ENCODE assay signal across 7 cellular contexts in genomic region chr16:84609744-84610143, GRCh38. TPM values are rescaled to one million over a fixed set of nuclear protein-coding genes. Genes with fewer than 3 reads are reported as not detected.
A peak's percentile ranks its signal among the peaks of the same experiment; 100 is the strongest.
DNase-seq lines count a peak whose midpoint lies in the region; ATAC-seq and TF ChIP-seq lines count a peak whose summit lies in the region.
"Not testable (repeated sequence)": the region's sequence is repeated elsewhere in the genome, so short reads cannot be mapped to it uniquely, and the experiment has no call there.

No MANE protein-coding gene starts in this region.

- DNase-seq in CD4-positive, alpha-beta memory T cell; T-helper 17 cell; activated CD8-positive, alpha-beta memory T cell treated with anti-CD3 and anti-CD28 coated beads, Interleukin-2, amount 10 ng/mL, durations not matched to agents 7 days and 5 days; activated naive CD4-positive, alpha-beta T cell treated with anti-CD3 and anti-CD28 coated beads, Interleukin-2, amount 50 U/mL, for 72 hours (ENCODE audit: low spot score in 2 of 2); effector memory CD4-positive, alpha-beta T cell; spleen: not testable (repeated sequence)
- DNase-seq in KBM-7, result peak; percentile 28

- H3K4me3 ChIP-seq in CD4-positive, alpha-beta memory T cell (ENCODE audit: low read length in 2 of 2), result peak overlapping the region in 1 of 2 donors; percentile 12
- H3K4me3 ChIP-seq in effector memory CD4-positive, alpha-beta T cell (ENCODE audit: insufficient read depth, low read depth, low read length, poor library complexity, severe bottlenecking), result not testable (repeated sequence)
- peak overlapping the region in 1 of 8 donors; percentile 33 for H3K4me3 ChIP-seq in spleen

- not testable (repeated sequence) for H3K27me3 Mint-ChIP-seq in CD4-positive, alpha-beta memory T cell; T-helper 17 cell; activated CD8-positive, alpha-beta memory T cell treated with anti-CD3 and anti-CD28 coated beads, Interleukin-2, amount 10 ng/mL, durations not matched to agents 7 days and 5 days

- in situ Hi-C loops in KBM-7 (cut with MboI; ENCODE audit: low pct_unique_long_range_greater_than_20kb, low sequenced_read_pairs), result loop anchor here (10.0 kb wide), 1 partner anchor 95 kb away; no protein-coding TSS in a partner anchor

- WGBS in spleen, 5 donors, result 32 to 55% (median 36%) methylated on average over 4 of the region's 4 CpGs

- peaks cover 80 to 99% (median 94%) of the 10 kb centered on the region in 4 donors for H3K4me1 Mint-ChIP-seq in CD4-positive, alpha-beta memory T cell
- peaks cover 79% of the 10 kb centered on the region for H3K4me1 Mint-ChIP-seq in T-helper 17 cell
- H3K4me1 Mint-ChIP-seq in activated CD8-positive, alpha-beta memory T cell treated with anti-CD3 and anti-CD28 coated beads, Interleukin-2, amount 10 ng/mL, durations not matched to agents 7 days and 5 days, result peaks cover 99% of the 10 kb centered on the region

- intact Hi-C loops in CD4-positive, alpha-beta memory T cell (cut with micrococcal nuclease), result not testable (repeated sequence)
- intact Hi-C loops in spleen (cut with DNase I; ENCODE audit: low total_unique reads), result loop anchor here (10.0 kb wide), 1 partner anchor 55 kb away; no protein-coding TSS in a partner anchor

- CTCF ChIA-PET in CD4-positive, alpha-beta memory T cell (lab: Charles Lee; ENCODE audit: partially characterized antibody), result interaction anchor here (0.8 to 15.2 kb wide), 2 partner anchors 10 to 101 kb away, joined by 3 to 358 read pairs; partner anchors contain the start of gene MEAK7
- CTCF ChIA-PET in activated CD8-positive, alpha-beta memory T cell treated with anti-CD3 and anti-CD28 coated beads, Interleukin-2, amount 10 ng/mL, durations not matched to agents 7 days and 5 days (lab: Charles Lee), result interaction anchor here (0.9 to 9.7 kb wide), 2 partner anchors 10 to 94 kb away, joined by 3 to 88 read pairs; no protein-coding TSS in a partner anchor

- not testable (repeated sequence) for H3K36me3 ChIP-seq in CD4-positive, alpha-beta memory T cell (ENCODE audit: insufficient read depth, low read length)
- H3K36me3 ChIP-seq in effector memory CD4-positive, alpha-beta T cell (ENCODE audit: control insufficient read depth, insufficient read depth, low read length), result peaks cover 14% of the 10 kb centered on the region
- H3K36me3 ChIP-seq in spleen, result peaks cover 0 to 85% (median 9%) of the 10 kb centered on the region in 6 donors

- POLR2A ChIA-PET in CD4-positive, alpha-beta memory T cell (lab: Charles Lee; ENCODE audit: partially characterized antibody), result interaction anchor here (1.2 to 16.3 kb wide), 7 partner anchors 5 to 91 kb away, joined by 3 to 530 read pairs (median 166); partner anchors contain the start of gene COTL1

- peak overlapping the region; percentile 62 for H3K27ac ChIP-seq in CD4-positive, alpha-beta memory T cell (ENCODE audit: low read depth, low read length)
- H3K27ac ChIP-seq in effector memory CD4-positive, alpha-beta T cell (ENCODE audit: insufficient read depth, low read length, poor library complexity, severe bottlenecking), result peak overlapping the region; percentile 66
- H3K27ac ChIP-seq in spleen, result peak overlapping the region; percentile 77 to 95 (median 89)

- H3K27ac Mint-ChIP-seq in CD4-positive, alpha-beta memory T cell, result peak overlapping the region; percentile 84 to 99 (median 92)
- H3K27ac Mint-ChIP-seq in T-helper 17 cell, result peak overlapping the region; percentile 99
- H3K27ac Mint-ChIP-seq in activated CD8-positive, alpha-beta memory T cell treated with anti-CD3 and anti-CD28 coated beads, Interleukin-2, amount 10 ng/mL, durations not matched to agents 7 days and 5 days, result peak overlapping the region; percentile 91
- peak overlapping the region; percentile 32 to 72 for H3K27ac Mint-ChIP-seq in activated naive CD4-positive, alpha-beta T cell treated with anti-CD3 and anti-CD28 coated beads, Interleukin-2, amount 50 U/mL, for 72 hours

- peaks cover 100% of the 10 kb centered on the region for H3K4me1 ChIP-seq in CD4-positive, alpha-beta memory T cell (ENCODE audit: insufficient read depth, low read length)
- peaks cover 84% of the 10 kb centered on the region for H3K4me1 ChIP-seq in effector memory CD4-positive, alpha-beta T cell (ENCODE audit: control insufficient read depth, insufficient read depth, low read length, poor library complexity, severe bottlenecking)
- peaks cover 80 to 100% (median 98%) of the 10 kb centered on the region in 6 donors for H3K4me1 ChIP-seq in spleen

- ATAC-seq in T-helper 17 cell; activated CD8-positive, alpha-beta memory T cell treated with anti-CD3 and anti-CD28 coated beads, Interleukin-2, amount 10 ng/mL, durations not matched to agents 7 days and 5 days: not testable (repeated sequence)
- peak in 1 of 2 donors; percentile 28 for ATAC-seq in activated naive CD4-positive, alpha-beta T cell treated with anti-CD3 and anti-CD28 coated beads, Interleukin-2, amount 50 U/mL, for 72 hours

- peaks cover 36 to 58% of the 10 kb centered on the region in 2 donors for H3K36me3 Mint-ChIP-seq in CD4-positive, alpha-beta memory T cell
- not testable (repeated sequence) for H3K36me3 Mint-ChIP-seq in T-helper 17 cell (ENCODE audit: low read depth)
- H3K36me3 Mint-ChIP-seq in activated CD8-positive, alpha-beta memory T cell treated with anti-CD3 and anti-CD28 coated beads, Interleukin-2, amount 10 ng/mL, durations not matched to agents 7 days and 5 days, result peaks cover 93% of the 10 kb centered on the region
- H3K36me3 Mint-ChIP-seq in activated naive CD4-positive, alpha-beta T cell treated with anti-CD3 and anti-CD28 coated beads, Interleukin-2, amount 50 U/mL, for 72 hours, result peaks cover 53 to 89% of the 10 kb centered on the region in 2 donors

- TF ChIP-seq POLR2A in spleen (IDR thresholded peaks at IDR 0.05), result not testable (repeated sequence)

- H3K9me3 ChIP-seq in CD4-positive, alpha-beta memory T cell (ENCODE audit: control insufficient read depth in 1 of 2, low read length in 2 of 2); T-helper 17 cell (ENCODE audit: control insufficient read depth, low read length, poor library complexity, severe bottlenecking); effector memory CD4-positive, alpha-beta T cell (ENCODE audit: control insufficient read depth, low read length): not testable (repeated sequence)
- H3K9me3 ChIP-seq in spleen, result peaks cover 0 to 12% (median 3%) of the 10 kb centered on the region in 8 donors

- TF ChIP-seq CTCF in spleen (IDR thresholded peaks at IDR 0.05 in 8 of 11, conservative IDR thresholded peaks at IDR 0.05 in 3 of 11), result not testable (repeated sequence)

- H3K4me3 Mint-ChIP-seq in CD4-positive, alpha-beta memory T cell, result peak overlapping the region; percentile 64 to 86 (median 78)
- peak overlapping the region; percentile 79 for H3K4me3 Mint-ChIP-seq in T-helper 17 cell
- H3K4me3 Mint-ChIP-seq in activated CD8-positive, alpha-beta memory T cell treated with anti-CD3 and anti-CD28 coated beads, Interleukin-2, amount 10 ng/mL, durations not matched to agents 7 days and 5 days, result peak overlapping the region; percentile 96

- not testable (repeated sequence) for H3K9me3 Mint-ChIP-seq in CD4-positive, alpha-beta memory T cell; activated CD8-positive, alpha-beta memory T cell treated with anti-CD3 and anti-CD28 coated beads, Interleukin-2, amount 10 ng/mL, durations not matched to agents 7 days and 5 days (ENCODE audit: low read depth)
- peaks cover 0 to 15% of the 10 kb centered on the region in 2 donors for H3K9me3 Mint-ChIP-seq in activated naive CD4-positive, alpha-beta T cell treated with anti-CD3 and anti-CD28 coated beads, Interleukin-2, amount 50 U/mL, for 72 hours

- H3K27me3 ChIP-seq in CD4-positive, alpha-beta memory T cell (ENCODE audit: insufficient read depth, low read length); effector memory CD4-positive, alpha-beta T cell (replicated peaks; ENCODE audit: control insufficient read depth, insufficient read depth, low read length, poor library complexity, severe bottlenecking); spleen (replicated peaks in 1 of 7): not testable (repeated sequence)

RNA-seq across cellular contexts. Expression of gene COTL1, which starts 8.1 kb away (rescaled TPM):
- total RNA-seq in CD4-positive, alpha-beta memory T cell, result 100 to 1,000 TPM; 181 to 186 TPM
- polyA plus RNA-seq in CD4-positive, alpha-beta memory T cell, result 100 to 1,000 TPM; 589 to 683 TPM
- 100 to 1,000 TPM; 287 to 328 TPM for total RNA-seq in T-helper 17 cell
- 1,000 to 10,000 TPM; 1,052 to 1,190 TPM for total RNA-seq in activated CD8-positive, alpha-beta memory T cell treated with anti-CD3 and anti-CD28 coated beads, Interleukin-2, amount 10 ng/mL, durations not matched to agents 7 days and 5 days
- total RNA-seq in activated naive CD4-positive, alpha-beta T cell treated with anti-CD3 and anti-CD28 coated beads, Interleukin-2, amount 50 U/mL, for 72 hours, result 100 to 1,000 TPM; 277 to 583 TPM
- 100 to 1,000 TPM; 284 to 655 (median 457) TPM for total RNA-seq in spleen
- 100 to 1,000 TPM; 298 to 449 (median 303) TPM for polyA plus RNA-seq in spleen

RNA-seq across cellular contexts. Expression of gene KLHL36, which starts 38.6 kb away (rescaled TPM):
- 100 to 1,000 TPM; 131 to 149 TPM for total RNA-seq in CD4-positive, alpha-beta memory T cell
- polyA plus RNA-seq in CD4-positive, alpha-beta memory T cell, result 10 to 100 TPM; 28.2 to 43.0 TPM
- total RNA-seq in T-helper 17 cell (10 to 100 TPM; 68.1 to 78.2 TPM), spleen (10 to 100 TPM; 63.8 to 93.6 (median 73.6) TPM)
- 10 to 100 TPM; 38.5 to 44.9 TPM for total RNA-seq in activated CD8-positive, alpha-beta memory T cell treated with anti-CD3 and anti-CD28 coated beads, Interleukin-2, amount 10 ng/mL, durations not matched to agents 7 days and 5 days
- 10 to 100 TPM; 50.5 to 60.5 TPM for total RNA-seq in activated naive CD4-positive, alpha-beta T cell treated with anti-CD3 and anti-CD28 coated beads, Interleukin-2, amount 50 U/mL, for 72 hours
- polyA plus RNA-seq in spleen, result 10 to 100 TPM; 17.8 to 32.7 (median 24.8) TPM
